9 cellular contexts compared by ENCODE assay signal in the genomic region with DNA sequence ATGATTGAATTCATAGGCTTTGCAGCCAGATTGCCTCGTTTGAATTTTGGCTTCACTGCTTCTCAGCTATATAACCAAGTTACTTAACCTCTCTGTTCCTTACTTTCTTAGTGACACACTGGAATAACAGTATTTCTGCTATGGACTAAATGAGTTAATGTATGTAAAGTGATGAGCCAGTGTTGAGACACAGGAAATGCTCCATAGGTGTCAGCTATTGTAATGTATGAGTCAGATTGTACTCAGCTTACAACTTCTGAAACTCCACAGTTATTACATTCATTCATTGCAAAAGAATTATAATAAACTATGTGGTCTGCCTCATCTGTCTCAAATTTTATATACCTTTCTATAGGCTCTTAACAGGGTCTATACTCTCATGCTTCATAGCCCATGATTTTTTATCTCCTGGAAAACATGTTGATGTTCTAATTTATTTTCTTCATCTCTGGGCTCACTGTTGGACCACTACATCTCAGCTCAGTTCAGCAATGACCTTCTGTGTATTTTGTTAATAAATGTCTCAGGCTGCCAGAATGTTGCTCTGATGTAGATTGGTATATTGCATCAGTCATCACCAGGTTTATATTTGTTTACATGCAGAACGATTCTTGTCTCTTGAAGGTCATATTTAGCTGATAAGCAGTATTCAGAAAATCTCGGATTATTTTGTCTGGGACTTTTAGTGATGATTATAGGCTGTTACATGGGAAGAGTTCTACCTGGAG.
DNase-seq lines count a peak whose midpoint lies in the region; ATAC-seq and TF ChIP-seq lines count a peak whose summit lies in the region.
"Had no signal": no experiment of that assay in that cellular context is flagged by ENCODE, and none has a peak within 500 bp of the region (broad histone marks: within the 10 kb centered on the region; RNA-seq: fewer than 3 reads in every experiment).

No MANE protein-coding gene starts in this region.

- TF ChIP-seq CTCF in chondrocyte (IDR thresholded peaks at IDR 0.05): no peak
- no peak for TF ChIP-seq CTCF in WTC11 (IDR thresholded peaks at IDR 0.05)

- POLR2A ChIA-PET in WTC11 (lab: Charles Lee): no interaction called here

- peaks cover 43% of the 10 kb centered on the region for H3K4me1 Mint-ChIP-seq in chondrocyte (ENCODE audit: low read depth)
- H3K4me1 Mint-ChIP-seq in WTC11: peaks cover 15% of the 10 kb centered on the region

- H3K36me3 Mint-ChIP-seq in chondrocyte (ENCODE audit: low read depth) (peaks cover 3% of the 10 kb centered on the region), WTC11 (peaks cover 19% of the 10 kb centered on the region)

- DNase-seq in ACHN (peak; percentile 30), HS-27A (ENCODE audit: low read depth) (peak; percentile 23), chondrocyte (ENCODE audit: low spot score) (no peak), T-helper 9 cell (no peak), WTC11 (ENCODE audit: low spot score) (no peak), midbrain (lab: John Stamatoyannopoulos, UW) (no peak), DMS153 (lab: John Stamatoyannopoulos, UW) (no peak)
- DNase-seq: activated effector memory CD4-positive, alpha-beta T cell treated with anti-CD3 and anti-CD28 coated beads, Interleukin-2, amount 50 U/mL, for 16 hours had no signal

- CTCF ChIA-PET in WTC11 (lab: Charles Lee): interaction anchor here (1.3 kb wide), 1 partner anchor 297 kb away, joined by 3 read pairs; no protein-coding TSS in a partner anchor

- H3K9me3 Mint-ChIP-seq in chondrocyte (ENCODE audit: low read depth) (peaks cover 5% of the 10 kb centered on the region), WTC11 (peaks cover 17% of the 10 kb centered on the region)

- ATAC-seq in GM19351 (IDR thresholded peaks at IDR 0.05; ENCODE audit: unreplicated experiment) (peak; percentile 72), WTC11 (no peak)

- in situ Hi-C loops in ACHN (cut with HindIII; ENCODE audit: low pct_ligation_motif_present, low pct_unique_long_range_greater_than_20kb, low sequenced_read_pairs): no loop called here

- H3K27ac Mint-ChIP-seq in chondrocyte (ENCODE audit: unreplicated experiment) (peak overlapping the region; percentile 46), WTC11 (no peak overlapping the region)

- no peaks in the 10 kb centered on the region for H3K27me3 Mint-ChIP-seq in chondrocyte (ENCODE audit: low read depth)
- H3K27me3 Mint-ChIP-seq in WTC11 (ENCODE audit: low read depth): no peaks in the 10 kb centered on the region

- no peak overlapping the region for H3K4me3 Mint-ChIP-seq in chondrocyte (ENCODE audit: unreplicated experiment)
- H3K4me3 Mint-ChIP-seq in WTC11: no peak overlapping the region

TF ChIP-seq in WTC11, 78 proteins besides CTCF, POLR2A, EP300 and RAD21 (continues in another document):
- TF ChIP-seq ZBTB43 (CRISPR knock-in tag; IDR thresholded peaks at IDR 0.05) (no peak), NFATC4 (CRISPR knock-in tag; IDR thresholded peaks at IDR 0.05) (no peak), SOX15 (CRISPR knock-in tag; IDR thresholded peaks at IDR 0.05) (no peak), IRF2 (CRISPR knock-in tag; IDR thresholded peaks at IDR 0.05; ENCODE audit: borderline replicate concordance, low read depth) (no peak), HMGA2 (CRISPR knock-in tag; IDR thresholded peaks at IDR 0.05) (no peak), NR2C2 (CRISPR knock-in tag; IDR thresholded peaks at IDR 0.05) (no peak), CREB1 (CRISPR knock-in tag; IDR thresholded peaks at IDR 0.05) (no peak), ESRRA (CRISPR knock-in tag; IDR thresholded peaks at IDR 0.05; ENCODE audit: borderline replicate concordance) (no peak), RELA (CRISPR knock-in tag; IDR thresholded peaks at IDR 0.05; ENCODE audit: borderline replicate concordance) (no peak), OVOL2 (CRISPR knock-in tag; IDR thresholded peaks at IDR 0.05; ENCODE audit: borderline replicate concordance) (no peak), ZNF671 (CRISPR knock-in tag; IDR thresholded peaks at IDR 0.05) (no peak), ZNF423 (CRISPR knock-in tag; IDR thresholded peaks at IDR 0.05) (no peak), CDX4 (CRISPR knock-in tag; IDR thresholded peaks at IDR 0.05; ENCODE audit: borderline replicate concordance) (no peak), ZSCAN18 (CRISPR knock-in tag; IDR thresholded peaks at IDR 0.05) (no peak), ARID4B (CRISPR knock-in tag; IDR thresholded peaks at IDR 0.05; ENCODE audit: borderline replicate concordance) (no peak), ZNF416 (CRISPR knock-in tag; IDR thresholded peaks at IDR 0.05) (no peak)
- TF ChIP-seq, protein P1, sequence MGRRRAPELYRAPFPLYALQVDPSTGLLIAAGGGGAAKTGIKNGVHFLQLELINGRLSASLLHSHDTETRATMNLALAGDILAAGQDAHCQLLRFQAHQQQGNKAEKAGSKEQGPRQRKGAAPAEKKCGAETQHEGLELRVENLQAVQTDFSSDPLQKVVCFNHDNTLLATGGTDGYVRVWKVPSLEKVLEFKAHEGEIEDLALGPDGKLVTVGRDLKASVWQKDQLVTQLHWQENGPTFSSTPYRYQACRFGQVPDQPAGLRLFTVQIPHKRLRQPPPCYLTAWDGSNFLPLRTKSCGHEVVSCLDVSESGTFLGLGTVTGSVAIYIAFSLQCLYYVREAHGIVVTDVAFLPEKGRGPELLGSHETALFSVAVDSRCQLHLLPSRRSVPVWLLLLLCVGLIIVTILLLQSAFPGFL (CRISPR knock-in tag; IDR thresholded peaks at IDR 0.05; ENCODE audit: borderline replicate concordance): no peak
- TF ChIP-seq, protein P2, sequence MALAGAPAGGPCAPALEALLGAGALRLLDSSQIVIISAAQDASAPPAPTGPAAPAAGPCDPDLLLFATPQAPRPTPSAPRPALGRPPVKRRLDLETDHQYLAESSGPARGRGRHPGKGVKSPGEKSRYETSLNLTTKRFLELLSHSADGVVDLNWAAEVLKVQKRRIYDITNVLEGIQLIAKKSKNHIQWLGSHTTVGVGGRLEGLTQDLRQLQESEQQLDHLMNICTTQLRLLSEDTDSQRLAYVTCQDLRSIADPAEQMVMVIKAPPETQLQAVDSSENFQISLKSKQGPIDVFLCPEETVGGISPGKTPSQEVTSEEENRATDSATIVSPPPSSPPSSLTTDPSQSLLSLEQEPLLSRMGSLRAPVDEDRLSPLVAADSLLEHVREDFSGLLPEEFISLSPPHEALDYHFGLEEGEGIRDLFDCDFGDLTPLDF (CRISPR knock-in tag; IDR thresholded peaks at IDR 0.05): no peak

Comparison
In these comparisons a context has a peak if more than half of its experiments do, and no peak if none do; other contexts are left out.
1. DNase-seq: peak in ACHN (single experiment) and HS-27A (single experiment); none in chondrocyte (single experiment), T-helper 9 cell (single experiment), WTC11 (single experiment), midbrain (single experiment) and DMS153 (single experiment).